Comparison of ENCODE assay signal across 8 cellular contexts in the genomic region with DNA sequence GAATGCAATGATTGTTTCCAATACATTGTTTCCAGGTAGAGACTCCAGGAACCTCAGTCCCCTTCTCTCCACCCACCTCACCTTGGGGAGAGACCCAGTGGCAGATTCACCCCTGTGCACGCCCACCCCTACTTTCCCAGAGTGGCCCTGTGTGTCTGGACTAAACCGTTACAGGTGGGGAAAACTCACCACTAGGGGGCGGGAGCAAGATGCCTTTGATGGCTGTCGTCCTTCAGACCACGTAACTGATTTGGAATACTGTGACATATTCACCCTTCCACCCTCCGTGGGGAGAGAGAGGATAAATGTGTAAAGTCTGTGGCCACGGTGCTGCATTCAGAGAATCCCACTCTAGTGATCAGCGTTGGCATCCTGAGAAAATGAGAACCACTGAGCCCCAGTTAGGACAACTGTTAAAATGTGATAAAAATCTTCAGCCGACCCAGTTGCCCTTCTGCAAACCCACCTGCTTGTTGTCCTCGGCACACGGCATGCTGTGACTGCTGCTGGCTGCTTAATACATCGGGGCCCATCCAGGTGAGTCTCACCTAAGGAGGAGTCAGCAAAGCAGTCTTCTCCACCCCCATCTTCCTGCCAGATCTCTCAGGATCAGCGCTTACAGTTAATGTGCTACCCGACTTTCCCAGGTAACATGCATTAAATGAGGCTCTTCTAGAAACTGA. TPM values are rescaled to one million over a fixed set of nuclear protein-coding genes. Genes with fewer than 3 reads are reported as not detected.
A peak's percentile ranks its signal among the peaks of the same experiment; 100 is the strongest.
DNase-seq lines count a peak whose midpoint lies in the region; ATAC-seq and TF ChIP-seq lines count a peak whose summit lies in the region.

No MANE protein-coding gene starts in this region.

- H3K27me3 Mint-ChIP-seq in naive thymus-derived CD8-positive, alpha-beta T cell, result no peaks in the 10 kb centered on the region
- H3K27me3 Mint-ChIP-seq in stimulated activated naive B cell treated with anti-CD40 and anti-IgM and Interleukin-4, amounts not matched to agents 10 μg/mL and 1 μg/mL and 100 μg/mL, for 72 hours, result peaks cover 6% of the 10 kb centered on the region in 2 donors

- H3K27me3 ChIP-seq in AG04450 (ENCODE audit: control insufficient read depth, insufficient read depth, low read length) (no peaks in the 10 kb centered on the region), NT2/D1 (ENCODE audit: insufficient read depth, insufficient read length) (no peaks in the 10 kb centered on the region), esophagus muscularis mucosa (no peaks in the 10 kb centered on the region)

- H3K27ac Mint-ChIP-seq in naive thymus-derived CD8-positive, alpha-beta T cell, result peak overlapping the region; percentile 79 to 97 (median 88)
- H3K27ac Mint-ChIP-seq in stimulated activated naive B cell treated with anti-CD40 and anti-IgM and Interleukin-4, amounts not matched to agents 10 μg/mL and 1 μg/mL and 100 μg/mL, for 72 hours, result no peak overlapping the region

- no peak for TF ChIP-seq POLR2A in esophagus muscularis mucosa (IDR thresholded peaks at IDR 0.05; ENCODE audit: low read depth)

- CTCF ChIA-PET in AG04450 (lab: Charles Lee), result interaction anchor here (0.8 to 1.5 kb wide), 5 partner anchors 12 to 160 kb away, joined by 3 to 5 read pairs (median 4); a partner anchor contains a TSS

- intact Hi-C loops in esophagus muscularis mucosa (cut with DNase I), result loop anchor here (2.0 kb wide), 2 partner anchors 161 to 209 kb away; a partner anchor contains a TSS

- peak; percentile 85 for TF ChIP-seq CTCF in AG04450 (IDR thresholded peaks at IDR 0.05; ENCODE audit: low read depth, low read length)
- TF ChIP-seq CTCF in esophagus muscularis mucosa (IDR thresholded peaks at IDR 0.05), result peak; percentile 72 to 88 (median 81)

- H3K4me1 ChIP-seq in NT2/D1 (ENCODE audit: insufficient read depth, insufficient read length) (no peaks in the 10 kb centered on the region), esophagus muscularis mucosa (peaks cover 5 to 9% (median 6%) of the 10 kb centered on the region in 4 donors)

- POLR2A ChIA-PET in AG04450 (lab: Yijun Ruan, JAX), result no interaction called here
- POLR2A ChIA-PET in naive thymus-derived CD8-positive, alpha-beta T cell (lab: Charles Lee), result interaction anchor here (0.6 to 3.1 kb wide), 7 partner anchors 12 to 180 kb away, joined by 3 to 49 read pairs (median 8); a partner anchor contains a TSS

- H3K36me3 ChIP-seq in NT2/D1 (ENCODE audit: insufficient read depth, insufficient read length, low read length) (peaks cover 61% of the 10 kb centered on the region), esophagus muscularis mucosa (peaks cover 0 to 29% (median 10%) of the 10 kb centered on the region in 4 donors)

- peak overlapping the region; percentile 28 to 75 (median 62) for H3K4me3 Mint-ChIP-seq in naive thymus-derived CD8-positive, alpha-beta T cell
- no peak overlapping the region for H3K4me3 Mint-ChIP-seq in stimulated activated naive B cell treated with anti-CD40 and anti-IgM and Interleukin-4, amounts not matched to agents 10 μg/mL and 1 μg/mL and 100 μg/mL, for 72 hours

- no peak for DNase-seq in AG04450 (ENCODE audit: low read depth, low spot score)
- peak; percentile 56 for DNase-seq in NT2/D1 (ENCODE audit: low read depth, low spot score)
- peak; percentile 68 for DNase-seq in activated T-cell treated with anti-CD3 and anti-CD28 coated beads for 24 hours (ENCODE audit: low read depth)
- peak; percentile 95 for DNase-seq in esophagus muscularis mucosa (ENCODE audit: extremely low spot score)
- peak; percentile 58 to 92 (median 76) for DNase-seq in naive thymus-derived CD8-positive, alpha-beta T cell
- DNase-seq in stimulated activated naive B cell treated with anti-CD40 and anti-IgM and Interleukin-4, amounts not matched to agents 10 μg/mL and 1 μg/mL and 100 μg/mL, for 72 hours, result peak; percentile 39

- no peak overlapping the region for H3K27ac ChIP-seq in AG04450 (ENCODE audit: low read depth, low read length)
- H3K27ac ChIP-seq in esophagus muscularis mucosa (replicated peaks in 1 of 4), result no peak overlapping the region

- ATAC-seq in GM18520 (IDR thresholded peaks at IDR 0.05; ENCODE audit: unreplicated experiment) (peak; percentile 46), HG03439 (IDR thresholded peaks at IDR 0.05; ENCODE audit: unreplicated experiment) (peak; percentile 66)
- peak; percentile 53 to 74 for ATAC-seq in naive thymus-derived CD8-positive, alpha-beta T cell
- peak; percentile 87 to 88 for ATAC-seq in stimulated activated naive B cell treated with anti-CD40 and anti-IgM and Interleukin-4, amounts not matched to agents 10 μg/mL and 1 μg/mL and 100 μg/mL, for 72 hours (replicated peaks)

- no peak for TF ChIP-seq EP300 in esophagus muscularis mucosa (IDR thresholded peaks at IDR 0.05)

- 29% methylated on average over 14 of the region's 14 CpGs for WGBS in esophagus muscularis mucosa

- peaks cover 0 to 18% (median 15%) of the 10 kb centered on the region in 3 donors for H3K36me3 Mint-ChIP-seq in naive thymus-derived CD8-positive, alpha-beta T cell
- H3K36me3 Mint-ChIP-seq in stimulated activated naive B cell treated with anti-CD40 and anti-IgM and Interleukin-4, amounts not matched to agents 10 μg/mL and 1 μg/mL and 100 μg/mL, for 72 hours, result no peaks in the 10 kb centered on the region

- H3K9me3 Mint-ChIP-seq in naive thymus-derived CD8-positive, alpha-beta T cell, result no peaks in the 10 kb centered on the region
- no peaks in the 10 kb centered on the region for H3K9me3 Mint-ChIP-seq in stimulated activated naive B cell treated with anti-CD40 and anti-IgM and Interleukin-4, amounts not matched to agents 10 μg/mL and 1 μg/mL and 100 μg/mL, for 72 hours

- H3K4me3 ChIP-seq in AG04450 (ENCODE audit: low read depth, low read length) (no peak overlapping the region), NT2/D1 (ENCODE audit: insufficient read length, low read depth) (no peak overlapping the region), esophagus muscularis mucosa (peak overlapping the region in 1 of 4 donors; percentile 28)

- peaks cover 16 to 64% (median 56%) of the 10 kb centered on the region in 4 donors for H3K4me1 Mint-ChIP-seq in naive thymus-derived CD8-positive, alpha-beta T cell
- peaks cover 12 to 17% of the 10 kb centered on the region in 2 donors for H3K4me1 Mint-ChIP-seq in stimulated activated naive B cell treated with anti-CD40 and anti-IgM and Interleukin-4, amounts not matched to agents 10 μg/mL and 1 μg/mL and 100 μg/mL, for 72 hours

- H3K9me3 ChIP-seq in AG04450 (ENCODE audit: control insufficient read depth, insufficient read depth, low read length) (peaks cover 20% of the 10 kb centered on the region), NT2/D1 (ENCODE audit: insufficient read depth, low read length) (no peaks in the 10 kb centered on the region), esophagus muscularis mucosa (no peaks in the 10 kb centered on the region)

- no peak overlapping the region for H3K9ac ChIP-seq in NT2/D1 (ENCODE audit: insufficient read length, low read depth)

RNA-seq across cellular contexts. Expression of a gene that starts 41.5 kb away (rescaled TPM):
- 36.3 and 38.2 TPM in 2 replicates for polyA plus RNA-seq in AG04450 (2011; rRNA removed)
- polyA minus RNA-seq in AG04450 (2011; rRNA and poly(A)+ RNA removed), result 15.5 and 19.3 TPM in 2 replicates
- 10 to 100 TPM; 14.1 to 23.2 (median 16.0) TPM for total RNA-seq in esophagus muscularis mucosa
- total RNA-seq in naive thymus-derived CD8-positive, alpha-beta T cell, result 10 to 100 TPM; 81.3 to 86.4 TPM
- 10 to 100 TPM; 31.7 to 40.4 (median 34.9) TPM for polyA plus RNA-seq in naive thymus-derived CD8-positive, alpha-beta T cell

Comparison
In these comparisons a context has a peak if more than half of its experiments do, and no peak if none do; other contexts are left out.
1. H3K4me3 Mint-ChIP-seq: peak in naive thymus-derived CD8-positive, alpha-beta T cell (10 of 10); none in stimulated activated naive B cell treated with anti-CD40 and anti-IgM and Interleukin-4, amounts not matched to agents 10 μg/mL and 1 μg/mL and 100 μg/mL, for 72 hours (0 of 2).
2. Peak in every context shown above with its lines, with median percentiles within 50 percentile points of each other: ATAC-seq.